Comparison of ENCODE assay signal across 1 cellular context in the genomic region with DNA sequence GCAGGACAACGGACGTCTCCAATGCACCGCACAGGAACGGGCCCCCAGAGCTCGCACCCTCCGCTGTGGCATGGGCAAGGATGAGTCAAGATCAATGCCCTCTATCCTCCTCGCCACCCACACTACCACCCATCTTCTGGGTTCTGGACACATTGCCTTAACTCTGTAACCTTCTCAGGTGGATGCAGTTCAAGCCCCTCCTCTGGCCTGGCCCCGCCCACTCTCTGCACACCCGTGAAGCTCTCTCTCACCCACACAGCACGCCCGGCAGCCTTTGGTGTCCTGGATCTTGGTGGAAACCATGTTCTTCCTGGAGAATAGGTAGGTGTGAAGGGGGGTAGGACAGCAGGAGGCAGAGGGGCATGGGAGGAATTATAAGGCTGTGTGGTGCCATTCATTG.
TF ChIP-seq lines count a peak whose summit lies in the region.

No MANE protein-coding gene starts in this region.

TF ChIP-seq in H1, 55 proteins besides CTCF, POLR2A, EP300 and RAD21:
- TF ChIP-seq ATF2 (IDR thresholded peaks at IDR 0.05; ENCODE audit: low read length) (no peak), EGR1 (IDR thresholded peaks at IDR 0.05; ENCODE audit: borderline replicate concordance, low read depth, low read length) (no peak), CHD2 (IDR thresholded peaks at IDR 0.05; ENCODE audit: low read length) (no peak), MAFK (IDR thresholded peaks at IDR 0.05; ENCODE audit: low read depth, low read length) (no peak), CREB1 (IDR thresholded peaks at IDR 0.05) (no peak), BRCA1 (IDR thresholded peaks at IDR 0.05; ENCODE audit: low read depth, low read length) (no peak), SIN3A (conservative IDR thresholded peaks at IDR 0.05 in 1 of 2, IDR thresholded peaks at IDR 0.05 in 1 of 2; ENCODE audit: low read depth in 1 of 2, low read length in 2 of 2) (no peak), KDM5A (IDR thresholded peaks at IDR 0.05; ENCODE audit: low read length) (no peak)
